In the genomic region with DNA sequence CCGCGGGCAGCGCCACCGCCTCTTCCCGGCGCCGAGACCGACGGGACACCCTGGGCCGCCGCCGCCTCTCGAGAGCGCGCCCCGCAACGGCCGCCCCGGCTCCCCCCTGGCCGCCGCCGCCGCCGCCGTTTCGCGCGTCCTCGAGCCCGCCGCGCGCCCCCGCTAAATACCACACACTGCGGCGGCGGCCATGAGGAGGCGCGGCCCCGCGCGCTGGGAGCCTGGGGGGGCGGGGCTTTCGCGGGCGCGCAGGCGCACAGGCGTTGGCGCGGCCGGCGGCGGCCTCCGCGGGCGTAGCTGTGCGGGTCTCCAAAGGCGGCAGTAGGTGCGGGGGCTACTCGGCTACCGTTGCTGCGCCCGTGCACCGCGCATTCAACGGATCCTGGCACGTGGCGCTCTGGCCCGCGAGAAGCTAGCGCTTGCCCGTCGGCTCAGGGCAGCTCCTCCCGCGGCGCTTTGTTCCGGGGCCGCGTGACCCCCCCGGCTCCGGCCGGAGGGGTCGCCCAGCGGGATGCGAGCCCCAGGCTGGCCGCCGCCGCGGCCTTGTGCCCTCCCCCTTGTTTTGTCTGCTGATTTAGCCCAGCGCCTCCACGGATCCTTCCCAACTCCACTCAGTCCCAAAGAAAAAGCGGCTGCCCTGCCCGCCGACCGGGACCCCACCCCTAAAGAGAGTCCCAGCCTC, we compare ENCODE assay signal across 8 cellular contexts. TPM values are rescaled to one million over a fixed set of nuclear protein-coding genes. Genes with fewer than 3 reads are reported as not detected.
DNase-seq lines count a peak whose midpoint lies in the region; ATAC-seq and TF ChIP-seq lines count a peak whose summit lies in the region.

A gene with protein sequence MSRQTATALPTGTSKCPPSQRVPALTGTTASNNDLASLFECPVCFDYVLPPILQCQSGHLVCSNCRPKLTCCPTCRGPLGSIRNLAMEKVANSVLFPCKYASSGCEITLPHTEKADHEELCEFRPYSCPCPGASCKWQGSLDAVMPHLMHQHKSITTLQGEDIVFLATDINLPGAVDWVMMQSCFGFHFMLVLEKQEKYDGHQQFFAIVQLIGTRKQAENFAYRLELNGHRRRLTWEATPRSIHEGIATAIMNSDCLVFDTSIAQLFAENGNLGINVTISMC (minus strand): TSS at position 142 of the 682 bp plus-strand sequence. CDS start 22,985 bp downstream, outside the sequence.

- peak; percentile 67 for ATAC-seq in GM21576 (IDR thresholded peaks at IDR 0.05; ENCODE audit: unreplicated experiment)
- ATAC-seq in gastroesophageal sphincter: peak; percentile 91

- peak in 1 of 4 experiments; percentile 18 for TF ChIP-seq CTCF in gastroesophageal sphincter (IDR thresholded peaks at IDR 0.05)

- DNase-seq in Daoy (ENCODE audit: low read depth): peak; percentile 88
- DNase-seq in Jurkat, Clone E6-1 (ENCODE audit: low read depth, low spot score): peak; percentile 46
- DNase-seq in SK-MEL-5 (ENCODE audit: low read depth, low spot score): peak; percentile 75
- DNase-seq in activated naive CD4-positive, alpha-beta T cell (lab: John Stamatoyannopoulos, UW): peak; percentile 61 to 91 (median 77)
- DNase-seq in nucleus accumbens (lab: John Stamatoyannopoulos, UW): peak in 54 of 56 donors; percentile 31 to 91 (median 74)
- DNase-seq in superior temporal gyrus (ENCODE audit: extremely low spot score): peak; percentile 85

- peak; percentile 69 to 77 for TF ChIP-seq POLR2A in gastroesophageal sphincter (IDR thresholded peaks at IDR 0.05)

- no peaks in the 10 kb centered on the region for H3K27me3 ChIP-seq in gastroesophageal sphincter

- H3K4me3 ChIP-seq in Jurkat, Clone E6-1 (ENCODE audit: low read length): peak within 1 kb of the TSS; percentile 87
- peak within 1 kb of the TSS; percentile 51 to 97 for H3K4me3 ChIP-seq in gastroesophageal sphincter

- WGBS in gastroesophageal sphincter (ENCODE audit: low coverage in 1 of 2), 2 donors: no CpG with 5 or more reads among the region's 96 CpGs

- H3K9me3 ChIP-seq in gastroesophageal sphincter: no peaks in the 10 kb centered on the region

- peaks cover 0 to 46% (median 0%) of the 10 kb centered on the region in 3 donors for H3K4me1 ChIP-seq in gastroesophageal sphincter

- in situ Hi-C loops in SK-MEL-5 (cut with HindIII; ENCODE audit: low pct_unique_long_range_greater_than_20kb, low sequenced_read_pairs): no loop called here

- TF ChIP-seq EP300 in gastroesophageal sphincter (IDR thresholded peaks at IDR 0.05): no peak

- H3K27ac ChIP-seq in gastroesophageal sphincter: peak within 1 kb of the TSS; percentile 85 to 100 (median 98)

- H3K36me3 ChIP-seq in gastroesophageal sphincter: no peaks in the 10 kb centered on the region

RNA-seq across cellular contexts. Expression of the gene that starts here (rescaled TPM):
- 16.4 and 20.2 TPM in 2 replicates for total RNA-seq in Daoy (2014; rRNA removed; shearing (Covaris generic))
- 10.4 TPM for polyA plus RNA-seq in Jurkat, Clone E6-1 (2012; ENCODE audit: insufficient read depth, insufficient read length)
- total RNA-seq in SK-MEL-5 (2014; rRNA removed; shearing (Covaris generic)): 33.2 and 34.7 TPM in 2 replicates
- 24.2 and 28.1 TPM in 2 replicates for polyA plus RNA-seq in SK-MEL-5 (2015; cell fraction: cytosol; rRNA removed)
- 22.9 and 34.8 TPM in 2 replicates for polyA plus RNA-seq in SK-MEL-5 (2015; cell fraction: nucleus; rRNA removed)
- 10 to 100 TPM; 27.2 to 31.8 (median 30.9) TPM for total RNA-seq in gastroesophageal sphincter

Comparison
In these comparisons a context has a peak if more than half of its experiments do, and no peak if none do; other contexts are left out.
1. Peak in every context shown above with its lines: DNase-seq, ATAC-seq, H3K4me3 ChIP-seq and H3K27ac ChIP-seq.